In genomic region chr6:32226434-32226833, GRCh38 we compare ENCODE assay signal across 22 cellular contexts.
"Had no signal": no experiment of that assay in that cellular context is flagged by ENCODE, and none has a peak within 500 bp of the region (broad histone marks: within the 10 kb centered on the region; RNA-seq: fewer than 3 reads in every experiment).

No MANE protein-coding gene starts in this region.

- ATAC-seq: heart right ventricle, left lobe of liver, lower lobe of right lung, natural killer cell, sciatic nerve had no signal

- H3K9me3 Mint-ChIP-seq: activated naive CD4-positive, alpha-beta T cell treated with anti-CD3 and anti-CD28 coated beads for 36 hours; activated naive CD8-positive, alpha-beta T cell treated with anti-CD3 and anti-CD28 coated beads, Interleukin-2, amount 10 ng/mL, durations not matched to agents 7 days and 5 days; natural killer cell had no signal

- H3K27me3 Mint-ChIP-seq: activated naive CD8-positive, alpha-beta T cell treated with anti-CD3 and anti-CD28 coated beads, Interleukin-2, amount 10 ng/mL, durations not matched to agents 7 days and 5 days had no signal

- DNase-seq: activated CD4-positive, alpha-beta T cell treated with anti-CD3 and anti-CD28 coated beads for 4 hours; activated CD4-positive, alpha-beta T cell treated with anti-CD3 and anti-CD28 coated beads, Interleukin-2, amount 50 U/mL, for 48 hours; activated CD4-positive, CD25-positive, alpha-beta regulatory T cell; activated effector memory CD4-positive, alpha-beta T cell treated with Interleukin-2 at 50 U/mL for 16 hours; activated naive CD4-positive, alpha-beta T cell treated with anti-CD3 and anti-CD28 coated beads for 36 hours; activated naive CD8-positive, alpha-beta T cell treated with anti-CD3 and anti-CD28 coated beads, Interleukin-2, amount 10 ng/mL, durations not matched to agents 7 days and 5 days; activated T-cell treated with anti-CD3 and anti-CD28 coated beads, Interleukin-2, amount 50 U/mL, for 48 hours; amniotic stem cell; cerebellar nuclear complex; cortex of kidney; heart right ventricle; lower lobe of right lung; natural killer cell; small intestine; stimulated activated CD4-positive, alpha-beta T cell treated with anti-CD3 and anti-CD28 coated beads, Interleukin-2, amount 100 ng/mL, for 24 hours; stimulated activated naive CD4-positive, alpha-beta T cell; testis had no signal

- H3K4me3 Mint-ChIP-seq: activated naive CD4-positive, alpha-beta T cell treated with anti-CD3 and anti-CD28 coated beads for 36 hours; activated naive CD8-positive, alpha-beta T cell treated with anti-CD3 and anti-CD28 coated beads, Interleukin-2, amount 10 ng/mL, durations not matched to agents 7 days and 5 days; natural killer cell; type B pancreatic cell had no signal

- H3K4me3 ChIP-seq: heart right ventricle, lower lobe of right lung, testis, vagina had no signal

- H3K27me3 ChIP-seq: heart right ventricle, testis, vagina had no signal

- H3K36me3 ChIP-seq: lower lobe of right lung, vagina had no signal

- FAIRE-seq: keratinocyte, small intestine had no signal

- H3K4me1 ChIP-seq: testis, vagina had no signal

- H3K9me3 ChIP-seq: heart right ventricle, lower lobe of right lung, testis, vagina had no signal

- H3K27ac ChIP-seq: lower lobe of right lung, testis, vagina had no signal

- H3K36me3 Mint-ChIP-seq: activated naive CD8-positive, alpha-beta T cell treated with anti-CD3 and anti-CD28 coated beads, Interleukin-2, amount 10 ng/mL, durations not matched to agents 7 days and 5 days; natural killer cell; type B pancreatic cell had no signal

- H3K27ac Mint-ChIP-seq: activated naive CD4-positive, alpha-beta T cell treated with anti-CD3 and anti-CD28 coated beads for 36 hours; activated naive CD8-positive, alpha-beta T cell treated with anti-CD3 and anti-CD28 coated beads, Interleukin-2, amount 10 ng/mL, durations not matched to agents 7 days and 5 days; natural killer cell; type B pancreatic cell had no signal
